Comparison of ENCODE assay signal across 24 cellular contexts in genomic region chr9:76090330-76090729, GRCh38.
"Had no signal": no experiment of that assay in that cellular context is flagged by ENCODE, and none has a peak within 500 bp of the region (broad histone marks: within the 10 kb centered on the region; RNA-seq: fewer than 3 reads in every experiment).

No MANE protein-coding gene starts in this region.

- H3K36me3 Mint-ChIP-seq: immature natural killer cell; natural killer cell treated with Interleukin-12 subunit alpha and Interleukin-12 subunit beta and Interleukin-15 and Interleukin-18, amount 100 ng/mL, for 72 hours had no signal

- ATAC-seq: left colon; left lung; lower lobe of right lung; mucosa of descending colon; naive thymus-derived CD4-positive, alpha-beta T cell; natural killer cell treated with Interleukin-12 subunit alpha and Interleukin-12 subunit beta and Interleukin-15 and Interleukin-18, amount 100 ng/mL, for 72 hours; right lobe of liver; upper lobe of right lung had no signal

- H3K27ac ChIP-seq: left lung, lower lobe of right lung, ovary, right atrium auricular region, right lobe of liver, suprapubic skin, thoracic aorta, tibial artery, upper lobe of right lung had no signal

- H3K4me1 Mint-ChIP-seq: immature natural killer cell had no signal

- H3K4me1 ChIP-seq: lower lobe of right lung, right atrium auricular region, right lobe of liver, suprapubic skin, tibial artery, upper lobe of right lung had no signal

- H3K9me3 ChIP-seq: left lung, lower lobe of right lung, mucosa of descending colon, ovary, right atrium auricular region, right lobe of liver, suprapubic skin, thoracic aorta, tibial artery, upper lobe of right lung had no signal

- H3K27me3 ChIP-seq: left lung, ovary, right atrium auricular region, right lobe of liver, suprapubic skin, tibial artery, upper lobe of right lung had no signal

- H3K27ac Mint-ChIP-seq: immature natural killer cell; natural killer cell treated with Interleukin-12 subunit alpha and Interleukin-12 subunit beta and Interleukin-15 and Interleukin-18, amount 100 ng/mL, for 72 hours; progenitor cell of endocrine pancreas; stimulated activated naive CD8-positive, alpha-beta T cell treated with anti-CD3 and anti-CD28 coated beads, Interleukin-15, Interleukin-2, amounts not matched to agents 100 ng/mL and 50 ng/mL, for 24 hours had no signal

- H3K9me3 Mint-ChIP-seq: immature natural killer cell; naive thymus-derived CD4-positive, alpha-beta T cell; natural killer cell treated with Interleukin-12 subunit alpha and Interleukin-12 subunit beta and Interleukin-15 and Interleukin-18, amount 100 ng/mL, for 72 hours; stimulated activated naive CD8-positive, alpha-beta T cell treated with anti-CD3 and anti-CD28 coated beads, Interleukin-15, Interleukin-2, amounts not matched to agents 100 ng/mL and 50 ng/mL, for 24 hours had no signal

- H3K4me3 Mint-ChIP-seq: immature natural killer cell; naive thymus-derived CD4-positive, alpha-beta T cell; natural killer cell treated with Interleukin-12 subunit alpha and Interleukin-12 subunit beta and Interleukin-15 and Interleukin-18, amount 100 ng/mL, for 72 hours; stimulated activated naive CD8-positive, alpha-beta T cell treated with anti-CD3 and anti-CD28 coated beads, Interleukin-15, Interleukin-2, amounts not matched to agents 100 ng/mL and 50 ng/mL, for 24 hours had no signal

- H3K36me3 ChIP-seq: left lung, lower lobe of right lung, ovary, right atrium auricular region, right lobe of liver, suprapubic skin, upper lobe of right lung had no signal

- H3K4me3 ChIP-seq: left lung, lower lobe of right lung, mucosa of descending colon, ovary, right atrium auricular region, right lobe of liver, smooth muscle cell, suprapubic skin, thoracic aorta, tibial artery, upper lobe of right lung had no signal

- DNase-seq: hypothalamus; immature natural killer cell; kidney; left colon; left lung; lower lobe of right lung; midbrain; mucosa of descending colon; ovary; right lobe of liver; stimulated activated CD4-positive, alpha-beta T cell treated with anti-CD3 and anti-CD28 coated beads, Interleukin-1b, Interleukin-23, amount 100 ng/mL, for 48 hours; stimulated activated CD4-positive, alpha-beta T cell treated with anti-CD3 and anti-CD28 coated beads, Interleukin-4, amount 100 ng/mL, for 1 hour; stimulated activated naive CD4-positive, alpha-beta T cell; tibial artery; trophoblast cell; upper lobe of right lung had no signal
